ENCODE assay signal across 1 cellular context in genomic region chr10:81027223-81027622, GRCh38.
TF ChIP-seq lines count a peak whose summit lies in the region.

No MANE protein-coding gene starts in this region.

TF ChIP-seq in WTC11, 78 proteins besides CTCF, POLR2A, EP300 and RAD21 (continued from another document):
- TF ChIP-seq, protein P1, sequence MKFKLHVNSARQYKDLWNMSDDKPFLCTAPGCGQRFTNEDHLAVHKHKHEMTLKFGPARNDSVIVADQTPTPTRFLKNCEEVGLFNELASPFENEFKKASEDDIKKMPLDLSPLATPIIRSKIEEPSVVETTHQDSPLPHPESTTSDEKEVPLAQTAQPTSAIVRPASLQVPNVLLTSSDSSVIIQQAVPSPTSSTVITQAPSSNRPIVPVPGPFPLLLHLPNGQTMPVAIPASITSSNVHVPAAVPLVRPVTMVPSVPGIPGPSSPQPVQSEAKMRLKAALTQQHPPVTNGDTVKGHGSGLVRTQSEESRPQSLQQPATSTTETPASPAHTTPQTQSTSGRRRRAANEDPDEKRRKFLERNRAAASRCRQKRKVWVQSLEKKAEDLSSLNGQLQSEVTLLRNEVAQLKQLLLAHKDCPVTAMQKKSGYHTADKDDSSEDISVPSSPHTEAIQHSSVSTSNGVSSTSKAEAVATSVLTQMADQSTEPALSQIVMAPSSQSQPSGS (CRISPR knock-in tag; IDR thresholded peaks at IDR 0.05; ENCODE audit: borderline replicate concordance, low read depth), result no peak
- TF ChIP-seq FOXP4 (CRISPR knock-in tag; IDR thresholded peaks at IDR 0.05), result no peak
- TF ChIP-seq, protein P2, sequence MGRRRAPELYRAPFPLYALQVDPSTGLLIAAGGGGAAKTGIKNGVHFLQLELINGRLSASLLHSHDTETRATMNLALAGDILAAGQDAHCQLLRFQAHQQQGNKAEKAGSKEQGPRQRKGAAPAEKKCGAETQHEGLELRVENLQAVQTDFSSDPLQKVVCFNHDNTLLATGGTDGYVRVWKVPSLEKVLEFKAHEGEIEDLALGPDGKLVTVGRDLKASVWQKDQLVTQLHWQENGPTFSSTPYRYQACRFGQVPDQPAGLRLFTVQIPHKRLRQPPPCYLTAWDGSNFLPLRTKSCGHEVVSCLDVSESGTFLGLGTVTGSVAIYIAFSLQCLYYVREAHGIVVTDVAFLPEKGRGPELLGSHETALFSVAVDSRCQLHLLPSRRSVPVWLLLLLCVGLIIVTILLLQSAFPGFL (CRISPR knock-in tag; IDR thresholded peaks at IDR 0.05; ENCODE audit: borderline replicate concordance), result no peak
